8 cellular contexts compared by ENCODE assay signal in genomic region chr7:2232766-2233520, GRCh38. TPM values are rescaled to one million over a fixed set of nuclear protein-coding genes. Genes with fewer than 3 reads are reported as not detected.
DNase-seq lines count a peak whose midpoint lies in the region; ATAC-seq and TF ChIP-seq lines count a peak whose summit lies in the region.

Gene MAD1L1, minus strand, starts transcription at chr7:2232945. Its CDS starts 2,812 bp downstream, at chr7:2230133.

- ATAC-seq in GM18909 (IDR thresholded peaks at IDR 0.05; ENCODE audit: poor library complexity, unreplicated experiment) (peak; percentile 80), HG03196 (IDR thresholded peaks at IDR 0.05; ENCODE audit: unreplicated experiment) (peak; percentile 73)

- DNase-seq in AG04450 (ENCODE audit: low read depth, low spot score) (peak; percentile 78), NCI-H446 treated with DMSO at 0.1 percent for 48 hours (lab: John Stamatoyannopoulos, UW) (peak; percentile 57), cerebellum (ENCODE audit: low spot score) (peak; percentile 91), kidney epithelial cell (ENCODE audit: low read depth) (no peak)
- DNase-seq in activated CD4-positive, alpha-beta T cell treated with anti-CD3 and anti-CD28 coated beads for 1 hour, result peak; percentile 80
- DNase-seq in stimulated activated CD4-positive, alpha-beta T cell treated with anti-CD3 and anti-CD28 coated beads, Interleukin-15, amount 100 ng/mL, for 24 hours, result peak; percentile 93

- peak within 1 kb of the TSS; percentile 39 for H3K27ac ChIP-seq in AG04450 (ENCODE audit: low read depth, low read length)

- POLR2A ChIA-PET in AG04450 (lab: Yijun Ruan, JAX), result interaction anchor here (2.0 kb wide), 1 partner anchor 8 kb away, joined by 5 read pairs; the partner anchor contains the start of genes MRM2 and NUDT1

- H3K4me3 ChIP-seq in AG04450 (ENCODE audit: low read depth, low read length) (peak within 1 kb of the TSS; percentile 77), kidney epithelial cell (ENCODE audit: low read depth, low read length) (peak within 1 kb of the TSS; percentile 90)

- H3K9me3 ChIP-seq in AG04450 (ENCODE audit: control insufficient read depth, insufficient read depth, low read length), result no peaks in the 10 kb centered on the region

- H3K27me3 ChIP-seq in AG04450 (ENCODE audit: control insufficient read depth, insufficient read depth, low read length) (no peaks in the 10 kb centered on the region), kidney epithelial cell (ENCODE audit: control insufficient read depth, insufficient read depth, low read length) (no peaks in the 10 kb centered on the region)

- TF ChIP-seq CTCF in AG04450 (IDR thresholded peaks at IDR 0.05; ENCODE audit: low read depth, low read length) (no peak), kidney epithelial cell (IDR thresholded peaks at IDR 0.05; ENCODE audit: insufficient read depth, low read length, poor library complexity, severe bottlenecking) (no peak)

- CTCF ChIA-PET in AG04450 (lab: Charles Lee), result interaction anchor here (2.3 kb wide), 1 partner anchor 115 kb away, joined by 10 read pairs; no protein-coding TSS in a partner anchor

- no peaks in the 10 kb centered on the region for H3K36me3 ChIP-seq in kidney epithelial cell (ENCODE audit: control insufficient read depth, insufficient read depth, low read length)

RNA-seq across cellular contexts. Expression of gene MAD1L1, which starts in this region (rescaled TPM):
- polyA plus RNA-seq in AG04450 (2011; rRNA removed), result 11.9 and 13.5 TPM in 2 replicates
- 21.9 and 24.0 TPM in 2 replicates for polyA minus RNA-seq in AG04450 (2011; rRNA and poly(A)+ RNA removed)
- total RNA-seq in cerebellum (25.0 TPM), kidney epithelial cell (59.5 and 61.2 TPM in 2 replicates)
